8 cellular contexts compared by ENCODE assay signal in genomic region chr10:127694580-127695193, GRCh38.
DNase-seq lines count a peak whose midpoint lies in the region; ATAC-seq, FAIRE-seq and TF ChIP-seq lines count a peak whose summit lies in the region.

No MANE protein-coding gene starts in this region.

- peak; percentile 23 for FAIRE-seq in H54 (lab: Jason Lieb, UNC)

- no peak for ATAC-seq in GM19452 (IDR thresholded peaks at IDR 0.05; ENCODE audit: unreplicated experiment)

- TF ChIP-seq POLR2A in H54 (IDR thresholded peaks at IDR 0.05; ENCODE audit: low read depth, low read length), result no peak

- DNase-seq in NCI-H2227 (lab: John Stamatoyannopoulos, UW; ENCODE audit: unreplicated experiment), result peak; percentile 6
- DNase-seq in NCI-H2227 treated with DMSO at 0.1 percent for 48 hours (lab: John Stamatoyannopoulos, UW), result no peak
- DNase-seq in H54 (ENCODE audit: insufficient read length, low spot score), result peak; percentile 51
- peak; percentile 77 for DNase-seq in NCI-H82 (lab: John Stamatoyannopoulos, UW)
- DNase-seq in cerebellar cortex (ENCODE audit: low spot score), result peak; percentile 50
- peak; percentile 21 to 64 for DNase-seq in stimulated activated CD4-positive, alpha-beta T cell treated with anti-CD3 and anti-CD28 coated beads, Interleukin-2, amount 100 ng/mL, for 24 hours
- no peak for DNase-seq in NCI-H1417 (lab: John Stamatoyannopoulos, UW)

Comparison
In these comparisons a context has a peak if more than half of its experiments do, and no peak if none do; other contexts are left out.
1. DNase-seq: peak in NCI-H2227 (single experiment), H54 (single experiment), NCI-H82 (single experiment), cerebellar cortex (single experiment) and stimulated activated CD4-positive, alpha-beta T cell treated with anti-CD3 and anti-CD28 coated beads, Interleukin-2, amount 100 ng/mL, for 24 hours (2 of 2); none in NCI-H2227 treated with DMSO at 0.1 percent for 48 hours (single experiment) and NCI-H1417 (0 of 3).